1 cellular context compared by ENCODE assay signal in genomic region chr14:71290301-71290700, GRCh38.
TF ChIP-seq lines count a peak whose summit lies in the region.

No MANE protein-coding gene starts in this region.

TF ChIP-seq in IMR-90, 13 proteins besides CTCF, POLR2A, EP300 and RAD21 (continued from another document):
- no peak for TF ChIP-seq MAZ (IDR thresholded peaks at IDR 0.05; ENCODE audit: borderline replicate concordance, low read depth, low read length)
- TF ChIP-seq BHLHE40 (IDR thresholded peaks at IDR 0.05; ENCODE audit: low read depth, low read length) = no peak
- TF ChIP-seq USF2 (IDR thresholded peaks at IDR 0.05; ENCODE audit: low read depth, low read length) = no peak
- no peak for TF ChIP-seq CEBPB (IDR thresholded peaks at IDR 0.05; ENCODE audit: low read depth, low read length)
- no peak for TF ChIP-seq FOS (IDR thresholded peaks at IDR 0.05; ENCODE audit: low read depth, low read length)
- no peak for TF ChIP-seq NFE2L2 (IDR thresholded peaks at IDR 0.05; ENCODE audit: low read depth, low read length)
- TF ChIP-seq ELK1 (IDR thresholded peaks at IDR 0.05; ENCODE audit: borderline replicate concordance, low read depth, low read length) = no peak
